8 cellular contexts compared by ENCODE assay signal in genomic region chr1:40668769-40669525, GRCh38. TPM values are rescaled to one million over a fixed set of nuclear protein-coding genes. Genes with fewer than 3 reads are reported as not detected.
A peak's percentile ranks its signal among the peaks of the same experiment; 100 is the strongest.
DNase-seq lines count a peak whose midpoint lies in the region; ATAC-seq and TF ChIP-seq lines count a peak whose summit lies in the region.

No MANE protein-coding gene starts in this region.

- no peaks in the 10 kb centered on the region for H3K9me3 Mint-ChIP-seq in activated CD4-positive, alpha-beta memory T cell treated with anti-CD3 and anti-CD28 coated beads for 36 hours

- peak overlapping the region; percentile 41 for H3K4me3 Mint-ChIP-seq in activated CD4-positive, alpha-beta memory T cell treated with anti-CD3 and anti-CD28 coated beads for 36 hours

- ATAC-seq in GM18907 (IDR thresholded peaks at IDR 0.05; ENCODE audit: unreplicated experiment) (peak; percentile 77), HG03520 (IDR thresholded peaks at IDR 0.05; ENCODE audit: unreplicated experiment) (peak; percentile 44), lower lobe of right lung (peak; percentile 78 to 85)

- DNase-seq in AG04450 (ENCODE audit: low read depth, low spot score) (peak; percentile 18), NCI-H748 treated with DMSO at 0.1 percent for 48 hours (lab: John Stamatoyannopoulos, UW) (peak; percentile 99), dorsolateral prefrontal cortex (peak; percentile 65 to 96 (median 81)), lower lobe of right lung (peak; percentile 85)
- DNase-seq in activated CD4-positive, alpha-beta memory T cell treated with anti-CD3 and anti-CD28 coated beads for 36 hours: peak; percentile 91
- DNase-seq in stimulated activated CD8-positive, alpha-beta memory T cell treated with anti-CD3 and anti-CD28 coated beads, Interleukin-12 subunit alpha, Interleukin-12 subunit beta, amount 100 ng/mL, for 24 hours (ENCODE audit: extremely low read depth): peak; percentile 56

- peaks cover 16% of the 10 kb centered on the region for H3K4me1 ChIP-seq in lower lobe of right lung

- no peak overlapping the region for H3K27ac Mint-ChIP-seq in activated CD4-positive, alpha-beta memory T cell treated with anti-CD3 and anti-CD28 coated beads for 36 hours

- H3K4me3 ChIP-seq in AG04450 (ENCODE audit: low read depth, low read length): no peak overlapping the region
- peak overlapping the region in 56 of 59 donors; percentile 2 to 62 (median 40) for H3K4me3 ChIP-seq in dorsolateral prefrontal cortex
- peak overlapping the region; percentile 12 for H3K4me3 ChIP-seq in lower lobe of right lung

- no peak overlapping the region for H3K27ac ChIP-seq in AG04450 (ENCODE audit: low read depth, low read length)
- H3K27ac ChIP-seq in dorsolateral prefrontal cortex: peak overlapping the region in 8 of 59 donors; percentile 5 to 74 (median 32)
- no peak overlapping the region for H3K27ac ChIP-seq in lower lobe of right lung

- H3K27me3 Mint-ChIP-seq in activated CD4-positive, alpha-beta memory T cell treated with anti-CD3 and anti-CD28 coated beads for 36 hours: no peaks in the 10 kb centered on the region

- H3K27me3 ChIP-seq in AG04450 (ENCODE audit: control insufficient read depth, insufficient read depth, low read length) (peaks cover 25% of the 10 kb centered on the region), dorsolateral prefrontal cortex (no peaks in the 10 kb centered on the region), lower lobe of right lung (ENCODE audit: low read depth) (no peaks in the 10 kb centered on the region)

- H3K9me3 ChIP-seq in AG04450 (ENCODE audit: control insufficient read depth, insufficient read depth, low read length) (no peaks in the 10 kb centered on the region; the same call in 1 of the 2 replicates), lower lobe of right lung (no peaks in the 10 kb centered on the region)

- H3K4me1 Mint-ChIP-seq in activated CD4-positive, alpha-beta memory T cell treated with anti-CD3 and anti-CD28 coated beads for 36 hours (ENCODE audit: low read depth): peaks cover 7% of the 10 kb centered on the region

- no peaks in the 10 kb centered on the region for H3K36me3 ChIP-seq in lower lobe of right lung

- POLR2A ChIA-PET in AG04450 (lab: Yijun Ruan, JAX): no interaction called here
- POLR2A ChIA-PET in activated CD4-positive, alpha-beta memory T cell treated with anti-CD3 and anti-CD28 coated beads for 36 hours (lab: Charles Lee): interaction anchor here (0.6 kb wide), 1 partner anchor 104 kb away, joined by 3 read pairs; no protein-coding TSS in a partner anchor

- no peaks in the 10 kb centered on the region for H3K36me3 Mint-ChIP-seq in activated CD4-positive, alpha-beta memory T cell treated with anti-CD3 and anti-CD28 coated beads for 36 hours

- peak; percentile 94 for TF ChIP-seq CTCF in AG04450 (IDR thresholded peaks at IDR 0.05; ENCODE audit: low read depth, low read length)
- peak; percentile 83 to 99 (median 95) for TF ChIP-seq CTCF in dorsolateral prefrontal cortex (IDR thresholded peaks at IDR 0.05 in 54 of 56, conservative IDR thresholded peaks at IDR 0.05 in 2 of 56; ENCODE audit: low read depth in 1 of 56, partially characterized antibody in 56 of 56)
- TF ChIP-seq CTCF in lower lobe of right lung (IDR thresholded peaks at IDR 0.05): peak; percentile 98

- intact Hi-C loops in activated CD4-positive, alpha-beta memory T cell treated with anti-CD3 and anti-CD28 coated beads for 36 hours (cut with micrococcal nuclease): loop anchor here (1.0 to 5.0 kb wide), 5 partner anchors 24 to 527 kb away; no protein-coding TSS in a partner anchor
- intact Hi-C loops in dorsolateral prefrontal cortex (cut with DNase I): loop anchor here in 1 of 2 donors (5.0 kb wide), 1 partner anchor 57 kb away; no protein-coding TSS in a partner anchor
- intact Hi-C loops in lower lobe of right lung (cut with DNase I): no loop called here

- CTCF ChIA-PET in AG04450 (lab: Charles Lee): interaction anchor here (0.6 to 1.9 kb wide), 22 partner anchors 9 to 525 kb away, joined by 3 to 11 read pairs (median 4); partner anchors contain the start of gene NFYC
- CTCF ChIA-PET in activated CD4-positive, alpha-beta memory T cell treated with anti-CD3 and anti-CD28 coated beads for 36 hours (lab: Charles Lee): interaction anchor here (0.6 to 2.9 kb wide), 25 partner anchors 9 to 735 kb away, joined by 3 to 18 read pairs (median 4); partner anchors contain the start of genes CITED4 and NFYC

RNA-seq across cellular contexts. Expression of gene RIMS3, which starts 3.5 kb away (rescaled TPM):
- 0.33 and 0.36 TPM in 2 replicates for polyA plus RNA-seq in AG04450 (2011; rRNA removed)
- polyA minus RNA-seq in AG04450 (2011; rRNA and poly(A)+ RNA removed): 0.55 and 0.61 TPM in 2 replicates
- 1 to 10 TPM; 3.7 to 4.0 TPM for total RNA-seq in activated CD4-positive, alpha-beta memory T cell treated with anti-CD3 and anti-CD28 coated beads for 36 hours
- 100 to 1,000 TPM in 119 of 120 experiments, 10 to 100 TPM in 1; 58.9 to 366 (median 240) TPM for total RNA-seq in dorsolateral prefrontal cortex
- total RNA-seq in lower lobe of right lung: 4.6 TPM

RNA-seq across cellular contexts. Expression of gene NFYC, which starts 22.6 kb away (rescaled TPM):
- polyA plus RNA-seq in AG04450 (2011; rRNA removed): 37.9 and 39.9 TPM in 2 replicates
- polyA minus RNA-seq in AG04450 (2011; rRNA and poly(A)+ RNA removed): 56.4 and 64.6 TPM in 2 replicates
- 10 to 100 TPM; 52.6 to 61.7 TPM for total RNA-seq in activated CD4-positive, alpha-beta memory T cell treated with anti-CD3 and anti-CD28 coated beads for 36 hours
- total RNA-seq in dorsolateral prefrontal cortex: 10 to 100 TPM; 44.5 to 77.9 (median 59.4) TPM
- 54.2 TPM for total RNA-seq in lower lobe of right lung

Comparison
In these comparisons a context has a peak if more than half of its experiments do, and no peak if none do; other contexts are left out.
1. DNase-seq: peak in every context shown above with its lines; median percentile 99 in NCI-H748 treated with DMSO at 0.1 percent for 48 hours; 91 in activated CD4-positive, alpha-beta memory T cell treated with anti-CD3 and anti-CD28 coated beads for 36 hours; 85 in lower lobe of right lung; 81 in dorsolateral prefrontal cortex; 56 in stimulated activated CD8-positive, alpha-beta memory T cell treated with anti-CD3 and anti-CD28 coated beads, Interleukin-12 subunit alpha, Interleukin-12 subunit beta, amount 100 ng/mL, for 24 hours; 18 in AG04450.
2. RNA of gene RIMS3, which starts 3.5 kb away (total RNA-seq): 58.9 to 366 TPM in dorsolateral prefrontal cortex; 4.6 TPM in lower lobe of right lung (single experiment) and 3.7 to 4.0 TPM in activated CD4-positive, alpha-beta memory T cell treated with anti-CD3 and anti-CD28 coated beads for 36 hours; every median in the first group is over 10 times any median in the second.
3. Peak in every context shown above with its lines, with median percentiles within 50 percentile points of each other: CTCF ChIP-seq and ATAC-seq.